Comparison of ENCODE assay signal across 10 cellular contexts in the genomic region with DNA sequence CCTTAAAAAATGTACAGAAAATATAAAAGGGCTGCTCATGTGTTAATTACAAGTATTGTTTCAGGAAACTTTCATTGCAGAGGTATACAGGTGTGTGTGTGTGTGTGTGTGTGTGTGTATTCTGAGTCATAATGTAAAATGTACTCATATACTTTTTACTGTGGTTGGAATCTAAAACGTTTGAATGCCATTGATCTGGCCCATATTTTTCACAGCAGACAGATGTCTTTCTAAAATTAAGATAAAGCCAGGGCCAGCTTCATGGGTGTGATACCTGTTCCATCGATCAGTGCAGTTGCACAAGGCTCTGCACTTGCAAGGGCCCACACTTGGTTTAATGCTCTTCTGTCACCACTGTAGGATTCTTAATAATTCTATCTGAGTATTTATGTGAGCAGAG.
DNase-seq lines count a peak whose midpoint lies in the region; ATAC-seq, FAIRE-seq and TF ChIP-seq lines count a peak whose summit lies in the region.
"Had no signal": no experiment of that assay in that cellular context is flagged by ENCODE, and none has a peak within 500 bp of the region (broad histone marks: within the 10 kb centered on the region; RNA-seq: fewer than 3 reads in every experiment).

No MANE protein-coding gene starts in this region.

- CTCF ChIA-PET in A549 (lab: Yijun Ruan, JAX): interaction anchor here (0.8 to 0.9 kb wide), 2 partner anchors 17 to 19 kb away, joined by 3 read pairs; no protein-coding TSS in a partner anchor

- H3K4me1 ChIP-seq in A549 (peaks cover 33% of the 10 kb centered on the region), SJCRH30 (peaks cover 4% of the 10 kb centered on the region; the same call in 1 of the 2 replicates)

- no peak for TF ChIP-seq CTCF in A549 (IDR thresholded peaks at IDR 0.05)

- no peak overlapping the region for H3K4me3 ChIP-seq in A549
- H3K4me3 ChIP-seq in SJCRH30: no peak overlapping the region

- H3K27ac ChIP-seq in A549: peak overlapping the region; percentile 54 to 81
- H3K27ac ChIP-seq in SJCRH30: no peak overlapping the region

- ATAC-seq in A549 (peak in 1 of 2 experiments; percentile 12; a peak in 1 of 6 replicates), GM19395 (IDR thresholded peaks at IDR 0.05; ENCODE audit: unreplicated experiment) (peak; percentile 46), HG03342 (IDR thresholded peaks at IDR 0.05; ENCODE audit: unreplicated experiment) (peak; percentile 33), HG03025 (IDR thresholded peaks at IDR 0.05; ENCODE audit: low FRiP score, unreplicated experiment) (no peak)
- ATAC-seq in effector memory CD8-positive, alpha-beta T cell (replicated peaks): no peak

- no peaks in the 10 kb centered on the region for H3K36me3 ChIP-seq in SJCRH30

- POLR2A ChIA-PET in A549 (lab: Yijun Ruan, JAX): no interaction called here

- H3K27me3 ChIP-seq in SJCRH30: no peaks in the 10 kb centered on the region

- H3K9me3 Mint-ChIP-seq in effector memory CD8-positive, alpha-beta T cell: no peaks in the 10 kb centered on the region

- peak overlapping the region; percentile 84 to 89 for H3K27ac Mint-ChIP-seq in effector memory CD8-positive, alpha-beta T cell

- TF ChIP-seq EP300 in A549 (IDR thresholded peaks at IDR 0.05): no peak

- H3K36me3 Mint-ChIP-seq in effector memory CD8-positive, alpha-beta T cell (ENCODE audit: insufficient read depth): peaks cover 3% of the 10 kb centered on the region

- FAIRE-seq in A549 (lab: Jason Lieb, UNC): no peak

- no peaks in the 10 kb centered on the region for H3K27me3 Mint-ChIP-seq in effector memory CD8-positive, alpha-beta T cell

- peak overlapping the region; percentile 63 to 65 for H3K4me3 Mint-ChIP-seq in effector memory CD8-positive, alpha-beta T cell

- 46% methylated on average over 2 of the region's 2 CpGs for WGBS in A549 (ENCODE audit: missing lambda C conversion rate)

- no peak for TF ChIP-seq POLR2A in A549 (IDR thresholded peaks at IDR 0.05; ENCODE audit: low read length)

- no peak for TF ChIP-seq RAD21 in A549 (conservative IDR thresholded peaks at IDR 0.05 in 1 of 2, IDR thresholded peaks at IDR 0.05 in 1 of 2)

- no peak for DNase-seq in A549 (ENCODE audit: low read depth in 1 of 2, low spot score in 1 of 2)
- no peak for DNase-seq in effector memory CD8-positive, alpha-beta T cell
- no peak for DNase-seq in SJCRH30
- no peak for DNase-seq in NCI-H526 treated with DMSO at 0.1 percent for 48 hours (lab: John Stamatoyannopoulos, UW)
- DNase-seq in DMS153 (lab: John Stamatoyannopoulos, UW): no peak
- DNase-seq: COR-L47, NCI-H524 had no signal

- H3K4me1 Mint-ChIP-seq in effector memory CD8-positive, alpha-beta T cell (ENCODE audit: low read depth in 2 of 2): peaks cover 16 to 29% of the 10 kb centered on the region in 2 donors

- H3K4me2 ChIP-seq in A549: peak overlapping the region; percentile 62

- peaks cover 7% of the 10 kb centered on the region; the same call in 1 of the 3 replicates for H3K9me3 ChIP-seq in A549
- H3K9me3 ChIP-seq in SJCRH30 (replicated peaks): no peaks in the 10 kb centered on the region; the same call in 1 of the 2 replicates

TF ChIP-seq in A549, 52 proteins besides CTCF, POLR2A, EP300 and RAD21:
- TF ChIP-seq, protein P1, sequence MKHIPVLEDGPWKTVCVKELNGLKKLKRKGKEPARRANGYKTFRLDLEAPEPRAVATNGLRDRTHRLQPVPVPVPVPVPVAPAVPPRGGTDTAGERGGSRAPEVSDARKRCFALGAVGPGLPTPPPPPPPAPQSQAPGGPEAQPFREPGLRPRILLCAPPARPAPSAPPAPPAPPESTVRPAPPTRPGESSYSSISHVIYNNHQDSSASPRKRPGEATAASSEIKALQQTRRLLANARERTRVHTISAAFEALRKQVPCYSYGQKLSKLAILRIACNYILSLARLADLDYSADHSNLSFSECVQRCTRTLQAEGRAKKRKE (CRISPR knock-in tag; IDR thresholded peaks at IDR 0.05; ENCODE audit: low read depth): no peak
- TF ChIP-seq FOSL2 (IDR thresholded peaks at IDR 0.05) (no peak), FOSL2 (CRISPR knock-in tag; IDR thresholded peaks at IDR 0.05) (0 out of 2 replicates have a peak, but pooled peaks have one; percentile 24)

Comparison
In these comparisons a context has a peak if more than half of its experiments do, and no peak if none do; other contexts are left out.
1. ATAC-seq: peak in GM19395 (single experiment) and HG03342 (single experiment); none in effector memory CD8-positive, alpha-beta T cell (single experiment) and HG03025 (single experiment).